Comparison of ENCODE assay signal across 22 cellular contexts in genomic region chr4:166658585-166658984, GRCh38.
A peak's percentile ranks its signal among the peaks of the same experiment; 100 is the strongest.
DNase-seq lines count a peak whose midpoint lies in the region; ATAC-seq, FAIRE-seq and TF ChIP-seq lines count a peak whose summit lies in the region.
"Had no signal": no experiment of that assay in that cellular context is flagged by ENCODE, and none has a peak within 500 bp of the region (broad histone marks: within the 10 kb centered on the region; RNA-seq: fewer than 3 reads in every experiment).

No MANE protein-coding gene starts in this region.

- peak; percentile 35 for ATAC-seq in GM18868 (IDR thresholded peaks at IDR 0.05; ENCODE audit: unreplicated experiment)
- ATAC-seq in GM21619 (IDR thresholded peaks at IDR 0.05; ENCODE audit: unreplicated experiment): peak; percentile 33
- peak; percentile 31 for ATAC-seq in HG03066 (IDR thresholded peaks at IDR 0.05; ENCODE audit: low read depth, unreplicated experiment)
- ATAC-seq in GM12878: peak; percentile 18
- ATAC-seq: gastrocnemius medialis; naive thymus-derived CD4-positive, alpha-beta T cell; stimulated activated memory B cell treated with anti-CD40 and anti-IgM and Interleukin-4, amounts not matched to agents 10 μg/mL and 1 μg/mL and 100 μg/mL, for 72 hours had no signal

- intact Hi-C loops in GM12878 (cut with micrococcal nuclease; ENCODE audit: unreplicated experiment): no loop called here

- BruUV-seq in GM12878 (replicated peaks; lab: Mats Ljungman, UMichigan): no TSS peak

- H4K20me1 ChIP-seq in GM12878 (ENCODE audit: control insufficient read depth, insufficient read depth) (no peaks in the 10 kb centered on the region), osteoblast (ENCODE audit: insufficient read depth, low read length) (no peaks in the 10 kb centered on the region)

- no peak for FAIRE-seq in GM12878 (lab: Jason Lieb, UNC)
- FAIRE-seq: H1 had no signal

- TF ChIP-seq EP300 in GM12878 (IDR thresholded peaks at IDR 0.05; ENCODE audit: borderline replicate concordance in 1 of 2, control insufficient read depth in 1 of 2, low read depth in 2 of 2, low read length in 2 of 2): peak in 1 of 2 experiments; percentile 46; a peak in 2 of 4 replicates

- no peaks in the 10 kb centered on the region for H3K79me2 ChIP-seq in GM12878 (ENCODE audit: control insufficient read depth, insufficient read depth, low read length)
- no peaks in the 10 kb centered on the region for H3K79me2 ChIP-seq in osteoblast (ENCODE audit: insufficient read depth, low read length)
- H3K79me2 ChIP-seq: parathyroid adenoma had no signal

- 0 out of 2 replicates have a peak overlapping the region, but pooled peaks have one; percentile 25 for H3K4me2 ChIP-seq in GM12878 (ENCODE audit: control insufficient read depth, insufficient read depth)
- no peak overlapping the region for H3K4me2 ChIP-seq in osteoblast (ENCODE audit: insufficient read depth, low read length)
- H3K4me2 ChIP-seq: PC-9 had no signal

- peak; percentile 25 for DNase-seq in GM12878 (ENCODE audit: low read depth, low spot score)
- DNase-seq in NCI-H2227 (lab: John Stamatoyannopoulos, UW; ENCODE audit: unreplicated experiment): no peak
- DNase-seq in epidermal melanocyte (ENCODE audit: insufficient read length, low spot score): no peak
- no peak for DNase-seq in osteoblast (ENCODE audit: insufficient read length, low spot score, missing footprints)
- DNase-seq: activated effector memory CD4-positive, alpha-beta T cell treated with anti-CD3 and anti-CD28 coated beads, Interleukin-2, amount 50 U/mL, for 16 hours; CD4-positive, alpha-beta memory T cell; DMS153; gastrocnemius medialis; GF-D8; naive thymus-derived CD4-positive, alpha-beta T cell; NCI-H1436; PC-9; SIG-M5; sigmoid colon had no signal

- 0% methylated on average over 1 of the region's 1 CpG for WGBS in GM12878 (ENCODE audit: insufficient coverage, insufficient replicate concordance, low lambda C conversion rate, missing lambda C conversion rate)

- H3K36me3 ChIP-seq in GM12878 (ENCODE audit: control insufficient read depth in 2 of 2, insufficient read depth in 2 of 2, low read length in 1 of 2) (no peaks in the 10 kb centered on the region), osteoblast (ENCODE audit: insufficient read depth, low read length) (no peaks in the 10 kb centered on the region)
- H3K36me3 ChIP-seq: cardiac muscle cell, gastrocnemius medialis, sigmoid colon, thoracic aorta had no signal

- CTCF ChIA-PET in GM12878 (lab: Yijun Ruan, JAX): interaction anchor here (1.0 kb wide), 1 partner anchor 64 kb away, joined by 4 read pairs; no protein-coding TSS in a partner anchor

- no peaks in the 10 kb centered on the region for H3K27me3 ChIP-seq in GM12878 (replicated peaks in 1 of 2; ENCODE audit: control insufficient read depth in 2 of 2, insufficient read depth in 2 of 2, low read length in 1 of 2)
- no peaks in the 10 kb centered on the region for H3K27me3 ChIP-seq in osteoblast (ENCODE audit: insufficient read depth, low read length)
- H3K27me3 ChIP-seq: cardiac muscle cell, gastrocnemius medialis, sigmoid colon had no signal

- H3K9me3 ChIP-seq in GM12878 (replicated peaks; ENCODE audit: control insufficient read depth, insufficient read depth, low read length) (peaks cover 1% of the 10 kb centered on the region; the same call in 2 of the 3 replicates), osteoblast (ENCODE audit: low read depth, low read length) (no peaks in the 10 kb centered on the region)
- H3K9me3 ChIP-seq: gastrocnemius medialis, sigmoid colon, thoracic aorta had no signal

- RAD21 ChIA-PET in GM12878 (lab: Charles Lee; ENCODE audit: unreplicated experiment): interaction anchor here (0.6 to 3.4 kb wide), 2 partner anchors 181 to 427 kb away, joined by 3 to 20 read pairs; no protein-coding TSS in a partner anchor

- H3K4me3 ChIP-seq in GM12878 (no peak overlapping the region), osteoblast (ENCODE audit: insufficient read depth, low read length) (no peak overlapping the region)
- H3K4me3 ChIP-seq: cardiac muscle cell, gastrocnemius medialis, PC-9, sigmoid colon, thoracic aorta had no signal

- H3K27ac ChIP-seq in GM12878 (ENCODE audit: control insufficient read depth, insufficient read depth): no peak overlapping the region
- H3K27ac ChIP-seq in osteoblast (ENCODE audit: low read depth, low read length): no peak overlapping the region
- H3K27ac ChIP-seq: cardiac muscle cell, gastrocnemius medialis, parathyroid adenoma, PC-9, sigmoid colon, thoracic aorta had no signal

- SMC1A ChIA-PET in GM12878 (lab: Charles Lee; ENCODE audit: uncharacterized antibody, unreplicated experiment): interaction anchor here (0.7 to 5.7 kb wide), 4 partner anchors 11 to 337 kb away, joined by 3 to 60 read pairs (median 4); no protein-coding TSS in a partner anchor

- no peak overlapping the region for H3K9ac ChIP-seq in GM12878 (ENCODE audit: control insufficient read depth, insufficient read depth, low read length)
- H3K9ac ChIP-seq: parathyroid adenoma had no signal

- TF ChIP-seq CTCF in GM12878 (IDR thresholded peaks at IDR 0.05 in 2 of 3, conservative IDR thresholded peaks at IDR 0.05 in 1 of 3; ENCODE audit: control insufficient read depth in 2 of 3, extremely low read depth in 1 of 3, insufficient read depth in 1 of 3, low read depth in 3 of 3, low read length in 3 of 3) (no peak), osteoblast (IDR thresholded peaks at IDR 0.05; ENCODE audit: extremely low read depth, low read depth, low read length) (no peak)

- H2AFZ ChIP-seq in GM12878 (ENCODE audit: control insufficient read depth, low read depth, low read length) (peak overlapping the region; percentile 53), osteoblast (ENCODE audit: low read length) (no peak overlapping the region)
- H2AFZ ChIP-seq: parathyroid adenoma, PC-9 had no signal

- POLR2A ChIA-PET in GM12878 (lab: Charles Lee): no interaction called here

- H3K4me1 ChIP-seq in GM12878 (ENCODE audit: control insufficient read depth, insufficient read depth, low read length) (peaks cover 8% of the 10 kb centered on the region), osteoblast (ENCODE audit: insufficient read depth, low read length) (no peaks in the 10 kb centered on the region)
- H3K4me1 ChIP-seq: gastrocnemius medialis, parathyroid adenoma, sigmoid colon had no signal

- TF ChIP-seq RAD21 in GM12878 (IDR thresholded peaks at IDR 0.05; ENCODE audit: insufficient read depth, low read depth, low read length): no peak

- in situ Hi-C loops in GM12878 (cut with MboI): no loop called here

- no peak for TF ChIP-seq POLR2A in GM12878 (IDR thresholded peaks at IDR 0.05; ENCODE audit: low read depth, low read length)

TF ChIP-seq in GM12878, 131 proteins besides CTCF, POLR2A, EP300 and RAD21 (continues in another document):
- no peak for TF ChIP-seq NRF1 (conservative IDR thresholded peaks at IDR 0.05; ENCODE audit: low read depth, low read length)
- TF ChIP-seq ZNF592 (IDR thresholded peaks at IDR 0.05): 0 out of 2 replicates have a peak, but pooled peaks have one; percentile 6
- no peak for TF ChIP-seq ZNF622 (IDR thresholded peaks at IDR 0.05)
- no peak for TF ChIP-seq KAT2A (conservative IDR thresholded peaks at IDR 0.05; ENCODE audit: control insufficient read depth, low read depth, low read length)
- TF ChIP-seq MTA2 (IDR thresholded peaks at IDR 0.05; ENCODE audit: low read depth): peak; percentile 71; the same call in 1 of the 2 replicates
- TF ChIP-seq PKNOX1 (IDR thresholded peaks at IDR 0.05): peak; percentile 26; the same call in 1 of the 2 replicates
- no peak for TF ChIP-seq CBFB (IDR thresholded peaks at IDR 0.05; ENCODE audit: low read depth)
- peak; percentile 12; the same call in 1 of the 2 replicates for TF ChIP-seq ZNF24 (IDR thresholded peaks at IDR 0.05)
- TF ChIP-seq, protein P1, sequence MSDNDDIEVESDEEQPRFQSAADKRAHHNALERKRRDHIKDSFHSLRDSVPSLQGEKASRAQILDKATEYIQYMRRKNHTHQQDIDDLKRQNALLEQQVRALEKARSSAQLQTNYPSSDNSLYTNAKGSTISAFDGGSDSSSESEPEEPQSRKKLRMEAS (IDR thresholded peaks at IDR 0.05; ENCODE audit: low read depth, low read length): no peak
- TF ChIP-seq DPF2 (IDR thresholded peaks at IDR 0.05): no peak
